In genomic region chr11:560305-561147, GRCh38 we compare ENCODE assay signal across 8 cellular contexts. TPM values are rescaled to one million over a fixed set of nuclear protein-coding genes. Genes with fewer than 3 reads are reported as not detected.
DNase-seq lines count a peak whose midpoint lies in the region; ATAC-seq, FAIRE-seq and TF ChIP-seq lines count a peak whose summit lies in the region.

LMNTD2 (minus strand) TSS chr11:560738; CDS start chr11:560716, 22 bp downstream.
RASSF7 (plus strand) TSS chr11:560970; CDS start chr11:561769, 799 bp downstream.

- H2AFZ ChIP-seq in HepG2 (ENCODE audit: low read length): no peak within 1 kb of the TSS

- in situ Hi-C loops in HepG2 (cut with HindIII; ENCODE audit: extremely low pct_ligation_motif_present, low pct_unique_long_range_greater_than_20kb): no loop called here

- H4K20me1 ChIP-seq in HepG2 (ENCODE audit: insufficient read depth, low read length): peaks cover 4% of the 10 kb centered on the region; the same call in 1 of the 2 replicates

- TF ChIP-seq CTCF in AG10803 (conservative IDR thresholded peaks at IDR 0.05; ENCODE audit: low read length): no peak
- no peak for TF ChIP-seq CTCF in HepG2 (CRISPR knock-in tag; IDR thresholded peaks at IDR 0.05)

- TF ChIP-seq EP300 in HepG2 (IDR thresholded peaks at IDR 0.05; ENCODE audit: low read depth in 2 of 2, low read length in 2 of 2) (no peak), HepG2 (CRISPR knock-in tag; IDR thresholded peaks at IDR 0.05; ENCODE audit: borderline replicate concordance) (no peak)

- POLR2A ChIA-PET in HepG2 (lab: Yijun Ruan, JAX): interaction anchor here (0.8 to 2.1 kb wide), 22 partner anchors 9 to 354 kb away, joined by 3 to 32 read pairs (median 5); partner anchors contain the start of genes BET1L, DEAF1, HRAS and PHRF1

- peak within 1 kb of the TSS; percentile 95 for H3K4me2 ChIP-seq in HepG2 (ENCODE audit: low read depth, low read length)

- H3K4me3 ChIP-seq in AG10803 (ENCODE audit: low read length) (peak within 1 kb of the TSS; percentile 58), HepG2 (replicated peaks in 1 of 3; ENCODE audit: insufficient read depth in 1 of 3, low read depth in 2 of 3, low read length in 3 of 3) (peak within 1 kb of the TSS; percentile 80 to 95 (median 92))

- no peaks in the 10 kb centered on the region for H3K9me3 ChIP-seq in HepG2 (ENCODE audit: low read length)

- peak; percentile 78 for ATAC-seq in GM19035 (IDR thresholded peaks at IDR 0.05; ENCODE audit: unreplicated experiment)
- peak; percentile 85 for ATAC-seq in HG03280 (IDR thresholded peaks at IDR 0.05; ENCODE audit: unreplicated experiment)
- peak; percentile 56 for ATAC-seq in HepG2

- H3K4me1 ChIP-seq in HepG2 (ENCODE audit: insufficient read depth, low read length): peaks cover 75% of the 10 kb centered on the region

- peak in 1 of 2 experiments; percentile 69; a peak in 2 of 4 replicates for TF ChIP-seq POLR2A in HepG2 (IDR thresholded peaks at IDR 0.05; ENCODE audit: insufficient read depth in 1 of 2, low read depth in 2 of 2, low read length in 2 of 2)

- WGBS in HepG2 (ENCODE audit: low lambda C conversion rate): under 1% methylated on average over 17 of the region's 95 CpGs

- intact Hi-C loops in HepG2 (cut with micrococcal nuclease; ENCODE audit: unreplicated experiment): loop anchor here (1.0 kb wide), 1 partner anchor 28 kb away; no protein-coding TSS in a partner anchor

- CTCF ChIA-PET in HepG2 (lab: Yijun Ruan, JAX; ENCODE audit: low intra/inter-chr PET ratio, low total read pairs): no interaction called here

- no peak for FAIRE-seq in HepG2 (lab: Jason Lieb, UNC)

- DNase-seq in AG10803 (ENCODE audit: low read depth): peak; percentile 66
- DNase-seq in NCI-H460 (ENCODE audit: extremely low read depth, low read depth): peak; percentile 75
- peak; percentile 96 for DNase-seq in activated CD4-positive, alpha-beta T cell treated with anti-CD3 and anti-CD28 coated beads for 48 hours
- DNase-seq in dedifferentiated amniotic fluid mesenchymal stem cell (ENCODE audit: extremely low spot score): peak; percentile 71
- peak; percentile 75 for DNase-seq in HepG2 (ENCODE audit: low spot score)
- peak; percentile 95 for DNase-seq in stimulated activated CD4-positive, alpha-beta T cell treated with anti-CD3 and anti-CD28 coated beads, Interleukin-2, amount 100 ng/mL, for 4 hours (ENCODE audit: low read depth)

- BruUV-seq in HepG2 (replicated peaks; lab: Mats Ljungman, UMichigan): TSS peak; percentile 81

- H3K27me3 ChIP-seq in HepG2 (ENCODE audit: control insufficient read depth in 1 of 2, insufficient read depth in 2 of 2, low read length in 2 of 2): no peaks in the 10 kb centered on the region

- peak within 1 kb of the TSS; percentile 93 for H3K27ac ChIP-seq in HepG2 (ENCODE audit: extremely low read length, insufficient read depth, low read length)

- H3K36me3 ChIP-seq in HepG2 (replicated peaks in 1 of 2; ENCODE audit: control insufficient read depth in 1 of 2, insufficient read depth in 2 of 2, low read length in 2 of 2): peaks cover 0 to 2% of the 10 kb centered on the region in 2 experiments; a peak in 3 of 5 replicates

- TF ChIP-seq RAD21 in HepG2 (CRISPR knock-in tag; IDR thresholded peaks at IDR 0.05): no peak

- H3K9ac ChIP-seq in HepG2 (ENCODE audit: insufficient read depth, low read depth, low read length): peak within 1 kb of the TSS; percentile 83

- peaks cover 8% of the 10 kb centered on the region for H3K79me2 ChIP-seq in HepG2 (ENCODE audit: insufficient read depth, low read length)

TF ChIP-seq in HepG2, 621 proteins besides CTCF, POLR2A, EP300 and RAD21 (continues in another document):
- TF ChIP-seq MYNN (CRISPR knock-in tag; IDR thresholded peaks at IDR 0.05; ENCODE audit: low read depth) (no peak), ZNF572 (CRISPR knock-in tag; IDR thresholded peaks at IDR 0.05) (0 out of 2 replicates have a peak, but pooled peaks have one; percentile 27), SUZ12 (IDR thresholded peaks at IDR 0.05; ENCODE audit: low read depth, low read length) (no peak), ZBTB38 (CRISPR knock-in tag; IDR thresholded peaks at IDR 0.05) (no peak), TAF15 (IDR thresholded peaks at IDR 0.05; ENCODE audit: low read depth, low read length, poor library complexity, severe bottlenecking) (no peak), HNRNPL (IDR thresholded peaks at IDR 0.05; ENCODE audit: low read depth, low read length) (peak; percentile 65), HHEX (CRISPR knock-in tag; IDR thresholded peaks at IDR 0.05) (no peak), ZNF280D (CRISPR knock-in tag; IDR thresholded peaks at IDR 0.05) (no peak)

RNA-seq across cellular contexts. Expression of gene LMNTD2, which starts in this region (rescaled TPM):
- 0.38 and 1.8 TPM in 2 replicates for total RNA-seq in NCI-H460 (2014; rRNA removed; shearing (Covaris generic))
- polyA plus RNA-seq in NCI-H460 (2014; cell fraction: nucleus; rRNA removed): 8.8 and 17.3 TPM in 2 replicates
- total RNA-seq in HepG2 (2016; rRNA removed; fragmentation: Illumina TruSeq; extraction: Trizol): 0.25 and 1.1 TPM in 2 replicates
- 0.40 and 0.44 TPM in 2 replicates for total RNA-seq in HepG2 (2016; cell fraction: cytosol; rRNA removed; fragmentation: Illumina TruSeq; extraction: Trizol; ENCODE audit: low read depth)
- total RNA-seq in HepG2 (2016; cell fraction: insoluble cytoplasmic fraction; rRNA removed; fragmentation: Illumina TruSeq; extraction: Trizol): 0.45 and 1.1 TPM in 2 replicates
- total RNA-seq in HepG2 (2016; cell fraction: membrane; rRNA removed; fragmentation: Illumina TruSeq; extraction: Trizol): 0.79 and 1.3 TPM in 2 replicates
- total RNA-seq in HepG2 (2016; cell fraction: nucleus; rRNA removed; fragmentation: Illumina TruSeq; extraction: Trizol): 1.3 and 1.7 TPM in 2 replicates
- 3.1 and 3.6 TPM in 2 replicates for polyA plus RNA-seq in HepG2 (2011; rRNA removed)
- 1.1 and 2.2 TPM in 2 replicates for polyA plus RNA-seq in HepG2 (2011; cell fraction: cytosol; rRNA removed)
- 50.0 and 60.4 TPM in 2 replicates for polyA plus RNA-seq in HepG2 (2011; cell fraction: nucleus; rRNA removed)
- polyA plus RNA-seq in HepG2 (2012): 1.3 and 1.4 TPM in 2 replicates
- polyA plus RNA-seq in HepG2 (2016; cell fraction: cytosol; fragmentation: Illumina TruSeq; extraction: Trizol; ENCODE audit: low read depth): 0.53 and 0.78 TPM in 2 replicates
- polyA plus RNA-seq in HepG2 (2016; cell fraction: insoluble cytoplasmic fraction; fragmentation: Illumina TruSeq; extraction: Trizol; ENCODE audit: low read depth): 0.42 and 0.68 TPM in 2 replicates
- polyA plus RNA-seq in HepG2 (2016; cell fraction: membrane; fragmentation: Illumina TruSeq; extraction: Trizol; ENCODE audit: low read depth): 0.96 and 1.2 TPM in 2 replicates
- polyA plus RNA-seq in HepG2 (2016; cell fraction: nucleus; fragmentation: Illumina TruSeq; extraction: Trizol; ENCODE audit: insufficient read depth, low read depth): 3.7 and 5.0 TPM in 2 replicates
- 0.51 and 0.96 TPM in 2 replicates for polyA minus RNA-seq in HepG2 (2011; rRNA and poly(A)+ RNA removed; ENCODE audit: low replicate concordance)
- 0.88 and 1.4 TPM in 2 replicates for polyA minus RNA-seq in HepG2 (2011; cell fraction: cytosol; rRNA and poly(A)+ RNA removed)
- 2.6 and 3.1 TPM in 2 replicates for polyA minus RNA-seq in HepG2 (2011; cell fraction: nucleus; rRNA and poly(A)+ RNA removed)

RNA-seq across cellular contexts. Expression of gene RASSF7, which starts in this region (rescaled TPM):
- 3.0 and 4.3 TPM in 2 replicates for total RNA-seq in NCI-H460 (2014; rRNA removed; shearing (Covaris generic))
- 23.7 and 70.3 TPM in 2 replicates for polyA plus RNA-seq in NCI-H460 (2014; cell fraction: nucleus; rRNA removed)
- 13.1 and 20.2 TPM in 2 replicates for total RNA-seq in HepG2 (2016; rRNA removed; fragmentation: Illumina TruSeq; extraction: Trizol)
- total RNA-seq in HepG2 (2016; cell fraction: cytosol; rRNA removed; fragmentation: Illumina TruSeq; extraction: Trizol; ENCODE audit: low read depth): 5.4 and 5.7 TPM in 2 replicates
- 13.3 and 19.7 TPM in 2 replicates for total RNA-seq in HepG2 (2016; cell fraction: insoluble cytoplasmic fraction; rRNA removed; fragmentation: Illumina TruSeq; extraction: Trizol)
- 10.8 and 11.9 TPM in 2 replicates for total RNA-seq in HepG2 (2016; cell fraction: membrane; rRNA removed; fragmentation: Illumina TruSeq; extraction: Trizol)
- total RNA-seq in HepG2 (2016; cell fraction: nucleus; rRNA removed; fragmentation: Illumina TruSeq; extraction: Trizol): 16.7 and 17.2 TPM in 2 replicates
- polyA plus RNA-seq in HepG2 (2011; rRNA removed): 28.6 and 36.4 TPM in 2 replicates
- polyA plus RNA-seq in HepG2 (2011; cell fraction: cytosol; rRNA removed): 22.3 and 49.0 TPM in 2 replicates
- polyA plus RNA-seq in HepG2 (2011; cell fraction: nucleus; rRNA removed): 139 and 165 TPM in 2 replicates
- 8.9 and 12.6 TPM in 2 replicates for polyA plus RNA-seq in HepG2 (2012)
- polyA plus RNA-seq in HepG2 (2016; cell fraction: cytosol; fragmentation: Illumina TruSeq; extraction: Trizol; ENCODE audit: low read depth): 4.7 and 6.0 TPM in 2 replicates
- polyA plus RNA-seq in HepG2 (2016; cell fraction: insoluble cytoplasmic fraction; fragmentation: Illumina TruSeq; extraction: Trizol; ENCODE audit: low read depth): 12.3 and 15.9 TPM in 2 replicates
- polyA plus RNA-seq in HepG2 (2016; cell fraction: membrane; fragmentation: Illumina TruSeq; extraction: Trizol; ENCODE audit: low read depth): 5.9 and 7.2 TPM in 2 replicates
- 32.6 and 40.7 TPM in 2 replicates for polyA plus RNA-seq in HepG2 (2016; cell fraction: nucleus; fragmentation: Illumina TruSeq; extraction: Trizol; ENCODE audit: insufficient read depth, low read depth)
- 6.7 and 39.4 TPM in 2 replicates for polyA minus RNA-seq in HepG2 (2011; rRNA and poly(A)+ RNA removed; ENCODE audit: low replicate concordance)
- 10.4 and 10.9 TPM in 2 replicates for polyA minus RNA-seq in HepG2 (2011; cell fraction: cytosol; rRNA and poly(A)+ RNA removed)
- polyA minus RNA-seq in HepG2 (2011; cell fraction: nucleus; rRNA and poly(A)+ RNA removed): 15.2 and 17.9 TPM in 2 replicates

Comparison
In these comparisons a context has a peak if more than half of its experiments do, and no peak if none do; other contexts are left out.
1. Peak in every context shown above with its lines: DNase-seq, ATAC-seq, H3K4me3 ChIP-seq and H3K27ac ChIP-seq.